8 cellular contexts compared by ENCODE assay signal in the genomic region with DNA sequence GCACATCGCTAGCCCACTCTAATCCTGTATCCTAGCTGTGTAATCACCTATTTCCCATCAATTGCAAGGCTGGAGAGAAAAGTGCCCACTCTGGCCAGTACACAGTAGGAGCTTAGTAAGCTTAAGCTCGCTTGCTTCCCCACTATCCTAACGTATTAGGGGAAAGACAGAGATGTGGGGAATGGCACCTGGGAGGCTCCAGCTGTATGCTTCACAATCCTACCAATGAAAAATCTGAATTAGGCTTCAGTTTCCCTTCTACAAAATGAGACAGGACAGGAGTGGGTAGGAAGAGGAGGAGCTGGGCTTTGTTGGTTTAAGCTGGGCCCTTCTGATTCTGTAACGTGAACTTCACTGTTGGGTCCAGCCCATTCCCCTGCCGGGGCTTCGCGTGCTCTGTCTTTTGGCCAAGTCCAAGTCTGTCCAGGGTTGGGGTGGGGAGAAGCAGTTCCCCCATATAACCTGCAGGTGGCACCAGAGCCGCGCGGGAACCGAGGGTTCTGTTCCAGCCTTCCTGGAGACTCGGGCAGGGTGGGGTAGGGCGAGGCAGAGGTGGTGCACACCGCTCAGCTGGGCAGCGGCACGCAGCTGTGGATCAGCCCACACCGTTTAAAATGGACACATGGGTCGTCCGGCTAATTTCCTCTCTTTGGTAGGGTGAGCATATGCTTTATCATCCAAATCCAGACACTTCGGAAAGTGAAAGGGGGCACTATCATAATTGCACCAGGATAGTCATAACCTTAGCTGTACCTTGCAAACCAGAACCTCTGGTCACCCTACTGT.
DNase-seq lines count a peak whose midpoint lies in the region; ATAC-seq and TF ChIP-seq lines count a peak whose summit lies in the region.

No MANE protein-coding gene starts in this region.

- H3K27me3 ChIP-seq in SK-N-SH (ENCODE audit: insufficient read depth), result peaks cover 10% of the 10 kb centered on the region; the same call in 1 of the 2 replicates

- peak overlapping the region; percentile 54 for H3K4me2 ChIP-seq in SK-N-SH

- H3K4me3 Mint-ChIP-seq in CD14-positive monocyte (peak overlapping the region; percentile 70 to 80), progenitor cell of endocrine pancreas (ENCODE audit: low read depth) (no peak overlapping the region), type B pancreatic cell (peak overlapping the region; percentile 56)

- CTCF ChIA-PET in SK-N-SH (lab: Yijun Ruan, JAX), result interaction anchor here (0.6 to 7.2 kb wide), 55 partner anchors 9 to 348 kb away, joined by 3 to 117 read pairs (median 3); partner anchors contain the start of genes CIB2 and SH2D7

- H3K9me3 Mint-ChIP-seq in CD14-positive monocyte (peaks cover 0 to 3% (median 0%) of the 10 kb centered on the region in 7 donors), progenitor cell of endocrine pancreas (ENCODE audit: low read depth) (no peaks in the 10 kb centered on the region), type B pancreatic cell (no peaks in the 10 kb centered on the region)
- no peaks in the 10 kb centered on the region for H3K9me3 Mint-ChIP-seq in activated naive CD4-positive, alpha-beta T cell treated with anti-CD3 and anti-CD28 coated beads, Interleukin-2, amount 50 U/mL, for 72 hours

- H3K9me3 ChIP-seq in SK-N-SH, result no peaks in the 10 kb centered on the region

- H3K36me3 Mint-ChIP-seq in CD14-positive monocyte, result no peaks in the 10 kb centered on the region
- no peaks in the 10 kb centered on the region for H3K36me3 Mint-ChIP-seq in activated naive CD4-positive, alpha-beta T cell treated with anti-CD3 and anti-CD28 coated beads, Interleukin-2, amount 50 U/mL, for 72 hours
- H3K36me3 Mint-ChIP-seq in progenitor cell of endocrine pancreas (ENCODE audit: insufficient read depth), result no peaks in the 10 kb centered on the region
- no peaks in the 10 kb centered on the region for H3K36me3 Mint-ChIP-seq in type B pancreatic cell

- peaks cover 9% of the 10 kb centered on the region for H3K4me1 Mint-ChIP-seq in CD14-positive monocyte
- no peaks in the 10 kb centered on the region for H3K4me1 Mint-ChIP-seq in progenitor cell of endocrine pancreas (ENCODE audit: low read depth)
- no peaks in the 10 kb centered on the region for H3K4me1 Mint-ChIP-seq in type B pancreatic cell (ENCODE audit: unreplicated experiment)

- no peak overlapping the region for H3K9ac ChIP-seq in SK-N-SH

- POLR2A ChIA-PET in SK-N-SH (lab: Yijun Ruan, JAX), result interaction anchor here (1.6 kb wide), 1 partner anchor 149 kb away, joined by 3 read pairs; no protein-coding TSS in a partner anchor

- H3K4me3 ChIP-seq in SK-N-SH (ENCODE audit: low read depth in 2 of 2, low read length in 1 of 2), result peak overlapping the region; percentile 29 to 39; a peak in 2 of 4 replicates

- TF ChIP-seq EP300 in SK-N-SH (IDR thresholded peaks at IDR 0.05; ENCODE audit: borderline replicate concordance in 1 of 2, low read depth in 1 of 2, low read length in 1 of 2), result no peak

- no peaks in the 10 kb centered on the region for H3K36me3 ChIP-seq in SK-N-SH (replicated peaks in 1 of 2; ENCODE audit: control insufficient read depth in 1 of 2, insufficient read depth in 2 of 2, low read length in 1 of 2)

- no peak overlapping the region for H2AFZ ChIP-seq in SK-N-SH (ENCODE audit: low read depth)

- H3K27me3 Mint-ChIP-seq in CD14-positive monocyte (ENCODE audit: low read depth in 3 of 3) (peaks cover 0 to 9% (median 8%) of the 10 kb centered on the region in 3 donors), progenitor cell of endocrine pancreas (peaks cover 43% of the 10 kb centered on the region), type B pancreatic cell (peaks cover 40% of the 10 kb centered on the region)

- ATAC-seq in GM19467 (IDR thresholded peaks at IDR 0.05; ENCODE audit: unreplicated experiment) (peak; percentile 71), Right ventricle myocardium inferior (peak; percentile 98)
- peak; percentile 97 to 99 for ATAC-seq in activated naive CD4-positive, alpha-beta T cell treated with anti-CD3 and anti-CD28 coated beads, Interleukin-2, amount 50 U/mL, for 72 hours

- H3F3A ChIP-seq in SK-N-SH (replicated peaks; ENCODE audit: insufficient read depth), result no peaks in the 10 kb centered on the region

- TF ChIP-seq CTCF in CD14-positive monocyte (IDR thresholded peaks at IDR 0.05) (peak; percentile 95), SK-N-SH (IDR thresholded peaks at IDR 0.05) (peak; percentile 90), progenitor cell of endocrine pancreas (IDR thresholded peaks at IDR 0.05; ENCODE audit: unreplicated experiment) (peak; percentile 88), type B pancreatic cell (conservative IDR thresholded peaks at IDR 0.05) (peak; percentile 97)

- H3K9me2 ChIP-seq in SK-N-SH, result no peaks in the 10 kb centered on the region

- H3K4me1 ChIP-seq in SK-N-SH (ENCODE audit: control insufficient read depth in 1 of 2, insufficient read depth in 2 of 2, low read depth in 1 of 2, low read length in 1 of 2), result no peaks in the 10 kb centered on the region; a peak in 1 of 4 replicates

- H3K27ac Mint-ChIP-seq in CD14-positive monocyte (no peak overlapping the region), progenitor cell of endocrine pancreas (no peak overlapping the region), type B pancreatic cell (no peak overlapping the region)
- no peak overlapping the region for H3K27ac Mint-ChIP-seq in activated naive CD4-positive, alpha-beta T cell treated with anti-CD3 and anti-CD28 coated beads, Interleukin-2, amount 50 U/mL, for 72 hours

- intact Hi-C loops in CD14-positive monocyte (cut with micrococcal nuclease), result loop anchor here (2.0 to 5.0 kb wide), 2 partner anchors 150 to 283 kb away; no protein-coding TSS in a partner anchor
- intact Hi-C loops in Right ventricle myocardium inferior (cut with DNase I), result loop anchor here (1.0 to 5.0 kb wide), 3 partner anchors 149 to 463 kb away; no protein-coding TSS in a partner anchor

- WGBS in SK-N-SH (ENCODE audit: low lambda C conversion rate), result 12% methylated on average over 17 of the region's 20 CpGs

- H3K27ac ChIP-seq in SK-N-SH (ENCODE audit: low read depth in 2 of 2, low read length in 1 of 2), result no peak overlapping the region

- no peaks in the 10 kb centered on the region for H4K20me1 ChIP-seq in SK-N-SH (ENCODE audit: insufficient read depth)

- TF ChIP-seq RAD21 in SK-N-SH (IDR thresholded peaks at IDR 0.05; ENCODE audit: low read length), result peak; percentile 93

- DNase-seq in CD14-positive monocyte (ENCODE audit: low spot score), result peak; percentile 75
- DNase-seq in LHCN-M2 (ENCODE audit: low read depth), result peak; percentile 60
- DNase-seq in SK-N-SH, result peak; percentile 91
- peak; percentile 73 to 86 for DNase-seq in activated naive CD4-positive, alpha-beta T cell treated with anti-CD3 and anti-CD28 coated beads, Interleukin-2, amount 50 U/mL, for 72 hours (ENCODE audit: low spot score in 2 of 2)
- DNase-seq in Right ventricle myocardium inferior (ENCODE audit: missing footprints), result peak; percentile 92
- peak; percentile 82 for DNase-seq in progenitor cell of endocrine pancreas (ENCODE audit: low spot score, unreplicated experiment)
- DNase-seq in type B pancreatic cell (ENCODE audit: extremely low spot score, unreplicated experiment), result peak; percentile 88

- no peaks in the 10 kb centered on the region for H3K79me2 ChIP-seq in SK-N-SH (ENCODE audit: insufficient read depth)

TF ChIP-seq in SK-N-SH, 30 proteins besides CTCF, POLR2A, EP300 and RAD21:
- TF ChIP-seq SMC3 (IDR thresholded peaks at IDR 0.05; ENCODE audit: low read depth, low read length), result peak; percentile 83
- TF ChIP-seq FOXM1 (IDR thresholded peaks at IDR 0.05; ENCODE audit: low read depth), result no peak
TF ChIP-seq in SK-N-SH: peak in this region for 1.
